8 cellular contexts compared by ENCODE assay signal in genomic region chr11:134033696-134034491, GRCh38. TPM values are rescaled to one million over a fixed set of nuclear protein-coding genes. Genes with fewer than 3 reads are reported as not detected.
A peak's percentile ranks its signal among the peaks of the same experiment; 100 is the strongest.
DNase-seq lines count a peak whose midpoint lies in the region; ATAC-seq and TF ChIP-seq lines count a peak whose summit lies in the region.

No MANE protein-coding gene starts in this region.

- WGBS in stomach, 5 donors, result 7 to 12% (median 11%) methylated on average over 9 to 17 of the region's 17 CpGs

- H3K4me3 ChIP-seq in BE2C (ENCODE audit: low read depth, low read length), result peak overlapping the region; percentile 52
- peak overlapping the region; percentile 16 to 45 for H3K4me3 ChIP-seq in foreskin fibroblast (ENCODE audit: low read depth in 1 of 2, low read length in 2 of 2)
- peak overlapping the region; percentile 8 to 29 (median 19) for H3K4me3 ChIP-seq in stomach

- TF ChIP-seq CTCF in BE2C (IDR thresholded peaks at IDR 0.05; ENCODE audit: low read depth, low read length) (no peak), foreskin fibroblast (IDR thresholded peaks at IDR 0.05; ENCODE audit: low read depth, low read length) (no peak), stomach (IDR thresholded peaks at IDR 0.05) (no peak)

- TF ChIP-seq EP300 in stomach (IDR thresholded peaks at IDR 0.05), result no peak

- H3K36me3 ChIP-seq in BE2C (no peaks in the 10 kb centered on the region), stomach (no peaks in the 10 kb centered on the region)

- peaks cover 0 to 3% (median 0%) of the 10 kb centered on the region in 3 donors for H3K9me3 Mint-ChIP-seq in IgD-negative memory B cell
- H3K9me3 Mint-ChIP-seq in natural killer cell treated with Interleukin-12 subunit alpha and Interleukin-12 subunit beta and Interleukin-15 and Interleukin-18, amount 100 ng/mL, for 72 hours, result no peaks in the 10 kb centered on the region

- DNase-seq in BE2C (peak; percentile 95), RPMI8226 (peak; percentile 77), foreskin fibroblast (peak; percentile 85 to 92), stomach (peak; percentile 79)
- peak; percentile 59 for DNase-seq in activated naive CD4-positive, alpha-beta T cell treated with Interleukin-2 at 50 U/mL for 16 hours
- DNase-seq in natural killer cell treated with Interleukin-12 subunit alpha and Interleukin-12 subunit beta and Interleukin-15 and Interleukin-18, amount 100 ng/mL, for 72 hours (ENCODE audit: low spot score), result no peak

- no peaks in the 10 kb centered on the region for H3K27me3 ChIP-seq in BE2C
- H3K27me3 ChIP-seq in stomach, result peaks cover 0 to 6% (median 0%) of the 10 kb centered on the region in 3 donors

- H3K4me1 ChIP-seq in BE2C (peaks cover 40% of the 10 kb centered on the region), stomach (peaks cover 36 to 64% (median 63%) of the 10 kb centered on the region in 4 donors)

- peaks cover 5 to 17% (median 13%) of the 10 kb centered on the region in 3 donors for H3K4me1 Mint-ChIP-seq in IgD-negative memory B cell
- H3K4me1 Mint-ChIP-seq in natural killer cell treated with Interleukin-12 subunit alpha and Interleukin-12 subunit beta and Interleukin-15 and Interleukin-18, amount 100 ng/mL, for 72 hours (ENCODE audit: low read depth in 2 of 2), result peaks cover 24 to 33% of the 10 kb centered on the region in 2 donors

- intact Hi-C loops in stomach (cut with DNase I; ENCODE audit: low total_unique reads), result no loop called here

- peak overlapping the region in 2 of 3 donors; percentile 46 to 60 for H3K27ac Mint-ChIP-seq in IgD-negative memory B cell
- no peak overlapping the region for H3K27ac Mint-ChIP-seq in natural killer cell treated with Interleukin-12 subunit alpha and Interleukin-12 subunit beta and Interleukin-15 and Interleukin-18, amount 100 ng/mL, for 72 hours

- H3K27me3 Mint-ChIP-seq in IgD-negative memory B cell, result peaks cover 20% of the 10 kb centered on the region
- H3K27me3 Mint-ChIP-seq in natural killer cell treated with Interleukin-12 subunit alpha and Interleukin-12 subunit beta and Interleukin-15 and Interleukin-18, amount 100 ng/mL, for 72 hours, result peaks cover 12 to 17% of the 10 kb centered on the region in 2 donors

- H3K36me3 Mint-ChIP-seq in IgD-negative memory B cell, result no peaks in the 10 kb centered on the region
- H3K36me3 Mint-ChIP-seq in natural killer cell treated with Interleukin-12 subunit alpha and Interleukin-12 subunit beta and Interleukin-15 and Interleukin-18, amount 100 ng/mL, for 72 hours, result no peaks in the 10 kb centered on the region

- H3K9me3 ChIP-seq in BE2C, result no peaks in the 10 kb centered on the region
- no peaks in the 10 kb centered on the region for H3K9me3 ChIP-seq in stomach

- peak overlapping the region; percentile 75 to 96 (median 88) for H3K27ac ChIP-seq in stomach

- ATAC-seq in GM21381 (IDR thresholded peaks at IDR 0.05; ENCODE audit: unreplicated experiment), result peak; percentile 52
- ATAC-seq in natural killer cell treated with Interleukin-12 subunit alpha and Interleukin-12 subunit beta and Interleukin-15 and Interleukin-18, amount 100 ng/mL, for 72 hours, result peak; percentile 62 to 70

- peak overlapping the region in 3 of 4 donors; percentile 49 to 80 (median 52) for H3K4me3 Mint-ChIP-seq in IgD-negative memory B cell
- H3K4me3 Mint-ChIP-seq in natural killer cell treated with Interleukin-12 subunit alpha and Interleukin-12 subunit beta and Interleukin-15 and Interleukin-18, amount 100 ng/mL, for 72 hours, result no peak overlapping the region

- no peak for TF ChIP-seq POLR2A in stomach (IDR thresholded peaks at IDR 0.05)

RNA-seq across cellular contexts. Expression of gene JAM3, which starts 35.0 kb away (rescaled TPM):
- 71.5 TPM for polyA plus RNA-seq in BE2C (2012; ENCODE audit: insufficient read depth, insufficient read length, low read depth)
- polyA plus RNA-seq in IgD-negative memory B cell (17.6 TPM), stomach (10 to 100 TPM in 1 of 3 donors, 1 to 10 TPM in 2; 4.0 to 10.8 (median 5.7) TPM)
- 1 to 10 TPM; 2.9 to 5.7 TPM for total RNA-seq in natural killer cell treated with Interleukin-12 subunit alpha and Interleukin-12 subunit beta and Interleukin-15 and Interleukin-18, amount 100 ng/mL, for 72 hours
- total RNA-seq in stomach, result 10 to 100 TPM; 18.5 to 83.4 (median 44.2) TPM

Comparison
In these comparisons a context has a peak if more than half of its experiments do, and no peak if none do; other contexts are left out.
1. H3K27ac Mint-ChIP-seq: peak in IgD-negative memory B cell (2 of 3); none in natural killer cell treated with Interleukin-12 subunit alpha and Interleukin-12 subunit beta and Interleukin-15 and Interleukin-18, amount 100 ng/mL, for 72 hours (0 of 2).
2. Peak in every context shown above with its lines, with median percentiles within 50 percentile points of each other: H3K4me3 ChIP-seq.